ENCODE assay signal across 21 cellular contexts in the genomic region with DNA sequence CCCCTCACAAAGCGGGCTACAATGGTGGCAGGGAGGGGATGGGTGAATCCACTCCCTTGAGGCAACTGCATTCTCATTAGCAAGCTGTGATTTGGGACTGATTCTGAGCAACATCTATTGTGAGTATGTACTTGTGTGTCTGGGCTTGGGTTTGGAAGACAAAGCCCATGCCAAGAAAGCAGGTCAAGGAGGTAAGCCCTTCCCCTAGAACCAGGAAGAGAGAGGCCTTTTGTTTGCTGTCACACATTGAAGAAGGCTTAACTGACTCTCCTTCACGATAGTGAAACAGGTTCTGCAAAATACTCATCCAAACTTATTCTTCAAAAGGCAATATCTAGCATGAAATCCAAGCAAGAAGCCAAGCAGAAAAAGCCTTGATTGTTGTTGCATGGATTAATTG.
DNase-seq lines count a peak whose midpoint lies in the region; TF ChIP-seq lines count a peak whose summit lies in the region.
"Had no signal": no experiment of that assay in that cellular context is flagged by ENCODE, and none has a peak within 500 bp of the region (broad histone marks: within the 10 kb centered on the region; RNA-seq: fewer than 3 reads in every experiment).

No MANE protein-coding gene starts in this region.

- no peak for TF ChIP-seq CTCF in LNCaP clone FGC (IDR thresholded peaks at IDR 0.05; ENCODE audit: control insufficient read depth, extremely low read depth, insufficient read depth)
- no peak for TF ChIP-seq CTCF in neural progenitor cell (IDR thresholded peaks at IDR 0.05)
- no peak for TF ChIP-seq CTCF in osteoblast (IDR thresholded peaks at IDR 0.05; ENCODE audit: extremely low read depth, low read depth, low read length)

- peaks cover 23% of the 10 kb centered on the region for H3K4me1 Mint-ChIP-seq in neural progenitor cell
- H3K4me1 Mint-ChIP-seq: CD14-positive monocyte, IgD-negative memory B cell, T-helper 17 cell had no signal

- H3F3A ChIP-seq in neural progenitor cell (ENCODE audit: low read depth): no peaks in the 10 kb centered on the region

- no peaks in the 10 kb centered on the region for H3K9me3 ChIP-seq in neural progenitor cell (ENCODE audit: low read depth)
- no peaks in the 10 kb centered on the region for H3K9me3 ChIP-seq in SJCRH30 (replicated peaks)
- H3K9me3 ChIP-seq in osteoblast (ENCODE audit: low read depth, low read length): no peaks in the 10 kb centered on the region

- no peak overlapping the region for H2AFZ ChIP-seq in neural progenitor cell (replicated peaks)
- no peak overlapping the region for H2AFZ ChIP-seq in osteoblast (ENCODE audit: low read length)
- H2AFZ ChIP-seq: GM23248 had no signal

- H3K9ac ChIP-seq in neural progenitor cell: no peak overlapping the region
- H3K9ac ChIP-seq: GM23248 had no signal

- H3K4me1 ChIP-seq in neural progenitor cell: peaks cover 5% of the 10 kb centered on the region
- no peaks in the 10 kb centered on the region for H3K4me1 ChIP-seq in SJCRH30
- no peaks in the 10 kb centered on the region for H3K4me1 ChIP-seq in osteoblast (ENCODE audit: insufficient read depth, low read length)

- H3K4me2 ChIP-seq in neural progenitor cell: no peak overlapping the region
- no peak overlapping the region for H3K4me2 ChIP-seq in osteoblast (ENCODE audit: insufficient read depth, low read length)

- H3K79me2 ChIP-seq in neural progenitor cell (ENCODE audit: low read depth): no peaks in the 10 kb centered on the region
- no peaks in the 10 kb centered on the region for H3K79me2 ChIP-seq in osteoblast (ENCODE audit: insufficient read depth, low read length)

- H3K9me3 Mint-ChIP-seq in neural progenitor cell: no peaks in the 10 kb centered on the region

- H3K27ac Mint-ChIP-seq in neural progenitor cell: no peak overlapping the region
- H3K27ac Mint-ChIP-seq: CD14-positive monocyte, IgD-negative memory B cell, T-helper 17 cell had no signal

- no peak overlapping the region for H3K27ac ChIP-seq in neural progenitor cell
- no peak overlapping the region for H3K27ac ChIP-seq in SJCRH30
- no peak overlapping the region for H3K27ac ChIP-seq in osteoblast (ENCODE audit: low read depth, low read length)
- H3K27ac ChIP-seq: GM23248, HL-60 had no signal

- H3K27me3 Mint-ChIP-seq in neural progenitor cell (ENCODE audit: insufficient read depth, low read depth): peaks cover 2% of the 10 kb centered on the region
- H3K27me3 Mint-ChIP-seq: IgD-negative memory B cell, T-helper 17 cell had no signal

- no peak overlapping the region for H3K4me3 Mint-ChIP-seq in neural progenitor cell
- H3K4me3 Mint-ChIP-seq: CD14-positive monocyte, IgD-negative memory B cell, T-helper 17 cell had no signal

- no peaks in the 10 kb centered on the region for H3K36me3 Mint-ChIP-seq in neural progenitor cell
- H3K36me3 Mint-ChIP-seq: CD14-positive monocyte had no signal

- H4K20me1 ChIP-seq in neural progenitor cell (ENCODE audit: low read depth) (no peaks in the 10 kb centered on the region), osteoblast (ENCODE audit: insufficient read depth, low read length) (no peaks in the 10 kb centered on the region)

- peak; percentile 89 for DNase-seq in DMS79 (lab: John Stamatoyannopoulos, UW)
- peak; percentile 19 for DNase-seq in LNCaP clone FGC (ENCODE audit: low read depth)
- peak; percentile 11 for DNase-seq in NCI-H748 treated with DMSO at 0.1 percent for 48 hours (lab: John Stamatoyannopoulos, UW)
- DNase-seq in neural progenitor cell (ENCODE audit: low spot score): peak; percentile 30
- DNase-seq in dedifferentiated amniotic fluid mesenchymal stem cell (ENCODE audit: extremely low spot score): no peak
- DNase-seq in SJCRH30: no peak
- no peak for DNase-seq in osteoblast (ENCODE audit: insufficient read length, low spot score, missing footprints)
- DNase-seq: AML-193, GF-D8, GM23248, HCEC 1CT, Karpas-422, MM.1S, NCI-H1092 treated with DMSO at 0.1 percent for 48 hours, NCI-H187, NCI-H2171 treated with DMSO at 0.1 percent for 48 hours, NCI-H510A treated with DMSO at 0.1 percent for 48 hours, T-helper 17 cell had no signal

- no peak overlapping the region for H3K4me3 ChIP-seq in LNCaP clone FGC (ENCODE audit: low read depth, low read length)
- H3K4me3 ChIP-seq in neural progenitor cell: no peak overlapping the region
- no peak overlapping the region for H3K4me3 ChIP-seq in SJCRH30
- no peak overlapping the region for H3K4me3 ChIP-seq in osteoblast (ENCODE audit: insufficient read depth, low read length)
- H3K4me3 ChIP-seq: GM23248 had no signal

- no peaks in the 10 kb centered on the region for H3K36me3 ChIP-seq in neural progenitor cell
- H3K36me3 ChIP-seq in SJCRH30: no peaks in the 10 kb centered on the region
- H3K36me3 ChIP-seq in osteoblast (ENCODE audit: insufficient read depth, low read length): no peaks in the 10 kb centered on the region

- H3K27me3 ChIP-seq in neural progenitor cell: no peaks in the 10 kb centered on the region
- no peaks in the 10 kb centered on the region for H3K27me3 ChIP-seq in SJCRH30
- H3K27me3 ChIP-seq in osteoblast (ENCODE audit: insufficient read depth, low read length): no peaks in the 10 kb centered on the region

Comparison
In these comparisons a context has a peak if more than half of its experiments do, and no peak if none do; other contexts are left out.
1. DNase-seq: peak in DMS79 (single experiment), LNCaP clone FGC (single experiment), NCI-H748 treated with DMSO at 0.1 percent for 48 hours (single experiment) and neural progenitor cell (single experiment); none in dedifferentiated amniotic fluid mesenchymal stem cell (single experiment), SJCRH30 (0 of 2) and osteoblast (single experiment).